In genomic region chr9:123441769-123442168, GRCh38 we compare ENCODE assay signal across 37 cellular contexts.
"Had no signal": no experiment of that assay in that cellular context is flagged by ENCODE, and none has a peak within 500 bp of the region (broad histone marks: within the 10 kb centered on the region; RNA-seq: fewer than 3 reads in every experiment).

No MANE protein-coding gene starts in this region.

- H3K36me3 ChIP-seq: MG63 had no signal

- H3K9me3 ChIP-seq: MG63 had no signal

- DNase-seq: Karpas-422, Kasumi-1, MG63, MM.1S, MV-4-11, NCI-H1048, NCI-H1092, NCI-H1092 treated with DMSO at 0.1 percent for 48 hours, NCI-H1105, NCI-H1105 treated with DMSO at 0.1 percent for 48 hours, NCI-H1417, NCI-H1417 treated with DMSO at 0.1 percent for 48 hours, NCI-H1436, NCI-H1436 treated with DMSO at 0.1 percent for 48 hours, NCI-H146, NCI-H1694, NCI-H1694 treated with DMSO at 0.1 percent for 48 hours, NCI-H187, NCI-H187 treated with DMSO at 0.1 percent for 48 hours, NCI-H1930, NCI-H2029, NCI-H2029 treated with DMSO at 0.1 percent for 48 hours, NCI-H2081, NCI-H2081 treated with DMSO at 0.1 percent for 48 hours, NCI-H2107, NCI-H2171, NCI-H2171 treated with DMSO at 0.1 percent for 48 hours, NCI-H2227 treated with DMSO at 0.1 percent for 48 hours, NCI-H226, NCI-H345, NCI-H446, NCI-H446 treated with DMSO at 0.1 percent for 48 hours, NCI-H510A, NCI-H510A treated with DMSO at 0.1 percent for 48 hours, NCI-H524, NCI-H524 treated with DMSO at 0.1 percent for 48 hours, NCI-H526 had no signal

- H3K27me3 ChIP-seq: MG63 had no signal

- H3K4me3 ChIP-seq: MG63 had no signal
